1 cellular context compared by ENCODE assay signal in the genomic region with DNA sequence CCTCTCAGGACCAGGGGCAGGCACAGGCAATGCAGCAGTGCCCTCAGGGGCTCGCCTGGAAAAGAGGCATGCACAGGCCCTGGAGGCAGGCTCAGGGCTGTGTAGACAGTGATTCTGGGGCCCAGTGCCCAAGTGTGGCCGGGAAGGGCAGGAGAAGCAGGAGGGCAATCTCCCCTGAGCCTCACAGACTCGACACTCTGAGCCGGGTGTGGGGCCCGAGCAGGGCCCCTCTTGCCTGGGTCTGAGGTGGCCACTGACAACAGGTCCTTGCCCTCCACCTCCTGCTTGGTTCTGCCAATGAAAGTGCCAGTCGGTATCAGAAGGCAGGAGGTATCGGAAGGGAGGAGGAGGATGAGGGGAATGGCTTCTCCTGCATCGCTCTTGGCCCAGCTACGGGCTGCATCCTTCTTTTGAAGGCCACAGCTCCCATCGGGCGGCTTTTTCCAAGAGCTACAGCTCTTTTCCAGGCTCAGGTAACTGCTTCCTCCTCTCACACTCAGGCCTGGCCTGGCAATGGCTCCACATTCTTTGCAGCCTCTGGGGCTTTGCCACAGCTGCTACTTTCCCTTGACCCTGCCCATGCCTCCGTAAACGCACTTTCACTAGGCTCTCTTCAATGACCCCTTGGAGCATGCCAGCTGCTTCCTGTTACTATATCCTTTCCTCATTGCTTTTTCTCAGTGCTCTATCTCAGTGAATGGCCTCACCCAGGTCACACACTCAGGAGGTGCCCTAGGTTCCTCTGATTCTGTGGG.
TF ChIP-seq lines count a peak whose summit lies in the region.

No MANE protein-coding gene starts in this region.

TF ChIP-seq in SK-N-SH treated with all-trans-retinoic acid at 6 μM for 48 hours, 23 proteins besides CTCF, POLR2A, EP300 and RAD21 (continued from another document):
- TF ChIP-seq SNAI2 (CRISPR knock-in tag; IDR thresholded peaks at IDR 0.05), result no peak
- no peak for TF ChIP-seq CSDC2 (CRISPR knock-in tag; IDR thresholded peaks at IDR 0.05)
